9 cellular contexts compared by ENCODE assay signal in the genomic region with DNA sequence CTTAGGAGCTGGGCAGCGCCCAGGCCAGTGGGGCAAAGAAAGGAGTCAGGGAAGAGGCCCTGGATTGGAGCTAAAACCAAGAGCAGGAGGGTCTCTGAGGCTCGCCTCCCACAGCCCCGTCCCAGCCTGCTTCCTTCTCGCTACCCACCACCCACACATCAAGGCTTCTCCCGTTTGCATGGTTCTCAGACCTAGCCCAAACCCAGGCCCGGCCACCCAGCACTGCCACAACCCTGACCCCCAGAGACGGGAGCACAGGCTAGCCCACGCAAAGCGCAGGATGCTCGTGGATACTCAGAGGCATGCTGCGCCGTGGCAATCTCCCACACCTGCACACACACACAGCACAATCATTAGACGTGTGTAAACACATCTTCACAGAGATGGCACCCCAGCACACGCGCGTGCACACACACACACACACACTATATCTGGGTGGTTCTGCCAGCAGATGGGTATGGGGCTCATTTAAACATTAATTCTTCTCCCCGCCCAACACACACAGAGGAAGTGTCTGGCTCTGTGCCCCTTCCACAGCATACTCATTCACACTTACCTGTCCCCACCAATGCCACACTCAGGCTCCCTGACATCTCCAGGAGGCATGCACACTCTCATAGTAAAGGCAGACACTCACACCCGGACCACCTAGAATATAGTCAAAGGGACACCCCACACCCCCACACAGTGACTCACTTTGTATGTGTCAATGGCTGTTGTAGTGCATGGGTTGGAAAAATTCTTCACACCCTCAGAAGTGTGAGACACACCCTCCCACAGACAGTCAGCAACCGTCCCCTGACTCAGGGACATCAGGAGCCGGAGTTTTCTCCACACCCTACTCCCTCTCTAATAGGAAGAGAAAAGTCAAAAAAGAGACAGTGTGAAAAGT. TPM values are rescaled to one million over a fixed set of nuclear protein-coding genes. Genes with fewer than 3 reads are reported as not detected.
DNase-seq lines count a peak whose midpoint lies in the region; ATAC-seq, FAIRE-seq and TF ChIP-seq lines count a peak whose summit lies in the region.
"Had no signal": no experiment of that assay in that cellular context is flagged by ENCODE, and none has a peak within 500 bp of the region (broad histone marks: within the 10 kb centered on the region; RNA-seq: fewer than 3 reads in every experiment).

No MANE protein-coding gene starts in this region.

- H4K5ac ChIP-seq in IMR-90 (ENCODE audit: low read depth, low read length): no peak overlapping the region

- peaks cover 5% of the 10 kb centered on the region; the same call in 1 of the 2 replicates for H3K4me1 ChIP-seq in IMR-90 (ENCODE audit: control insufficient read depth, insufficient read depth, low read length)

- H3K23ac ChIP-seq in IMR-90 (ENCODE audit: low read depth, low read length): no peak overlapping the region

- H3K4me2 ChIP-seq in IMR-90 (ENCODE audit: low read depth, low read length): no peak overlapping the region

- no peaks in the 10 kb centered on the region for H3K36me3 Mint-ChIP-seq in activated T-cell treated with anti-CD3 and anti-CD28 coated beads, Interleukin-2, amount 50 U/mL, for 24 hours (ENCODE audit: low read depth)

- WGBS in IMR-90 (ENCODE audit: extremely low coverage in 2 of 2, insufficient read length in 1 of 2), 2 experiments: no CpG with 5 or more reads among the region's 20 CpGs

- H2BK5ac ChIP-seq in IMR-90 (ENCODE audit: low read depth, low read length, poor library complexity, severe bottlenecking): no peak overlapping the region

- H3K27me3 ChIP-seq in IMR-90 (ENCODE audit: control insufficient read depth, insufficient read depth, low read length): peaks cover 36% of the 10 kb centered on the region

- H3K18ac ChIP-seq in IMR-90 (ENCODE audit: low read depth, low read length): no peak overlapping the region

- peaks cover 3% of the 10 kb centered on the region; the same call in 1 of the 2 replicates for H4K20me1 ChIP-seq in IMR-90 (ENCODE audit: insufficient read depth, low read length)

- H3K4me1 Mint-ChIP-seq in activated T-cell treated with anti-CD3 and anti-CD28 coated beads, Interleukin-2, amount 50 U/mL, for 24 hours (ENCODE audit: low read depth): peaks cover 24% of the 10 kb centered on the region

- TF ChIP-seq CTCF in IMR-90 (conservative IDR thresholded peaks at IDR 0.05; ENCODE audit: low read depth, low read length): no peak

- CTCF ChIA-PET in IMR-90 (lab: Yijun Ruan, JAX): interaction anchor here (1.5 kb wide), 1 partner anchor 56 kb away, joined by 4 read pairs; no protein-coding TSS in a partner anchor

- H3K4me3 Mint-ChIP-seq in activated T-cell treated with anti-CD3 and anti-CD28 coated beads, Interleukin-2, amount 50 U/mL, for 24 hours: peak overlapping the region; percentile 63

- H3K27ac Mint-ChIP-seq in activated T-cell treated with anti-CD3 and anti-CD28 coated beads, Interleukin-2, amount 50 U/mL, for 24 hours: peak overlapping the region; percentile 57

- FAIRE-seq in GM19239 (lab: Jason Lieb, UNC): no peak

- H3K4ac ChIP-seq in IMR-90 (ENCODE audit: low read depth, low read length): no peak overlapping the region

- DNase-seq in IMR-90 (no peak), left colon (peak; percentile 14 to 27), left lobe of liver (ENCODE audit: low spot score) (no peak), NCI-H2107 (lab: John Stamatoyannopoulos, UW) (no peak), GM19239 (ENCODE audit: insufficient read length, low spot score) (no peak)
- DNase-seq in activated T-cell treated with anti-CD3 and anti-CD28 coated beads, Interleukin-2, amount 50 U/mL, for 24 hours: peak; percentile 71
- DNase-seq in stimulated activated CD8-positive, alpha-beta memory T cell treated with anti-CD3 and anti-CD28 coated beads, Interleukin-12 subunit alpha, Interleukin-12 subunit beta, amount 100 ng/mL, for 4 hours (ENCODE audit: low read depth): peak; percentile 55

- H3K27ac ChIP-seq in IMR-90 (ENCODE audit: insufficient read depth, low read length): no peak overlapping the region

- no peak for TF ChIP-seq POLR2A in IMR-90 (IDR thresholded peaks at IDR 0.05; ENCODE audit: low read depth, low read length)

- dilution Hi-C loops in IMR-90 (cut with HindIII; ENCODE audit: low sequenced_read_pairs, unreplicated experiment): no loop called here

- peaks cover 21% of the 10 kb centered on the region for H3K27me3 Mint-ChIP-seq in activated T-cell treated with anti-CD3 and anti-CD28 coated beads, Interleukin-2, amount 50 U/mL, for 24 hours

- no peak overlapping the region for H2AK5ac ChIP-seq in IMR-90 (ENCODE audit: low read depth, low read length)

- 0 out of 2 replicates have a peak, but pooled peaks cover 3% of the 10 kb centered on the region for H3K9me1 ChIP-seq in IMR-90 (ENCODE audit: insufficient read depth, low read length)

- H3K9me3 Mint-ChIP-seq in activated T-cell treated with anti-CD3 and anti-CD28 coated beads, Interleukin-2, amount 50 U/mL, for 24 hours: no peaks in the 10 kb centered on the region

- intact Hi-C loops in IMR-90 (cut with micrococcal nuclease): loop anchor here (1.0 kb wide), 1 partner anchor 39 kb away; no protein-coding TSS in a partner anchor
- intact Hi-C loops in left colon (cut with DNase I, micrococcal nuclease): no loop called here

- H3K79me1 ChIP-seq in IMR-90 (ENCODE audit: low read depth in 1 of 2, low read length in 2 of 2): no peaks in the 10 kb centered on the region

- H2BK120ac ChIP-seq in IMR-90 (ENCODE audit: low read depth, low read length): no peak overlapping the region

- H3K9me3 ChIP-seq in IMR-90 (ENCODE audit: control insufficient read depth, insufficient read depth, low read length): no peaks in the 10 kb centered on the region

- no TSS peak for BruUV-seq in IMR-90 (replicated peaks; lab: Mats Ljungman, UMichigan)

- H2BK20ac ChIP-seq in IMR-90 (ENCODE audit: low read depth, low read length): no peak overlapping the region

- no peaks in the 10 kb centered on the region for H3K36me3 ChIP-seq in IMR-90 (ENCODE audit: control insufficient read depth, insufficient read depth, low read length)

- no peak overlapping the region for H2AFZ ChIP-seq in IMR-90 (replicated peaks; ENCODE audit: low read length, poor library complexity)

- H4K8ac ChIP-seq in IMR-90 (ENCODE audit: low read depth in 2 of 2, low read length in 2 of 2): no peak overlapping the region

- in situ Hi-C loops in IMR-90 (cut with MboI; ENCODE audit: low sequenced_read_pairs): no loop called here

- POLR2A ChIA-PET in IMR-90 (lab: Charles Lee; ENCODE audit: unreplicated experiment): no interaction called here

- H3K9ac ChIP-seq in IMR-90 (ENCODE audit: low read depth, low read length): no peak overlapping the region

- no peak overlapping the region for H4K91ac ChIP-seq in IMR-90 (ENCODE audit: insufficient read depth, low read depth, low read length)

- H3K4me3 ChIP-seq in IMR-90 (ENCODE audit: insufficient read depth, low read depth, low read length): no peak overlapping the region

- ATAC-seq in IMR-90 (ENCODE audit: low read depth) (no peak), left colon (no peak), left lobe of liver (no peak), GM21723 (IDR thresholded peaks at IDR 0.05; ENCODE audit: unreplicated experiment) (no peak)

- no peak overlapping the region for H3K56ac ChIP-seq in IMR-90 (ENCODE audit: extremely low read depth, insufficient read depth, low read length)

- no peak for TF ChIP-seq RAD21 in IMR-90 (IDR thresholded peaks at IDR 0.05; ENCODE audit: low read length)

- peak overlapping the region; percentile 5 for H2AK9ac ChIP-seq in IMR-90 (replicated peaks; ENCODE audit: low read depth, low read length, poor library complexity)

- H3K14ac ChIP-seq in IMR-90 (replicated peaks; ENCODE audit: low read depth, low read length): no peak overlapping the region

- H2BK15ac ChIP-seq in IMR-90 (ENCODE audit: low read depth, low read length): no peak overlapping the region

TF ChIP-seq in IMR-90, 13 proteins besides CTCF, POLR2A, EP300 and RAD21 (continues in another document):
- no peak for TF ChIP-seq ELK1 (IDR thresholded peaks at IDR 0.05; ENCODE audit: borderline replicate concordance, low read depth, low read length)
- TF ChIP-seq SMC3 (IDR thresholded peaks at IDR 0.05; ENCODE audit: low read depth, low read length): no peak
- TF ChIP-seq MXI1 (IDR thresholded peaks at IDR 0.05; ENCODE audit: borderline replicate concordance, low read depth, low read length): no peak
- TF ChIP-seq RFX5 (IDR thresholded peaks at IDR 0.05; ENCODE audit: low read depth, low read length): no peak
- TF ChIP-seq CEBPB (IDR thresholded peaks at IDR 0.05; ENCODE audit: low read depth, low read length): no peak
- no peak for TF ChIP-seq FOS (IDR thresholded peaks at IDR 0.05; ENCODE audit: low read depth, low read length)
- TF ChIP-seq BHLHE40 (IDR thresholded peaks at IDR 0.05; ENCODE audit: low read depth, low read length): no peak

RNA-seq across cellular contexts. Expression of gene CARMIL3, which starts 1.1 kb away (rescaled TPM):
- under 0.01 TPM in 1 of 2 replicates, not detected in the other for total RNA-seq in IMR-90 (2012; rRNA removed)
- 0.03 TPM in 1 of 2 replicates, not detected in the other for polyA plus RNA-seq in IMR-90 (2012; rRNA removed)
- 0.01 TPM in 1 of 2 replicates, not detected in the other for polyA plus RNA-seq in IMR-90 (2012; cell fraction: cytosol; rRNA removed)
- 0.10 and 0.23 TPM in 2 replicates for polyA plus RNA-seq in IMR-90 (2012; cell fraction: nucleus; rRNA removed; ENCODE audit: low replicate concordance)
- 1 to 10 TPM; 1.1 to 3.4 TPM for total RNA-seq in left colon
- 2.0 TPM for total RNA-seq in left lobe of liver

RNA-seq across cellular contexts. Expression of gene CPNE6, which starts 18.5 kb away (rescaled TPM):
- total RNA-seq in IMR-90 (2012; rRNA removed) (not detected in 2 replicates), left colon (under 1 TPM; 0.28 to 0.31 TPM), left lobe of liver (0.40 TPM)
- not detected in 2 replicates for polyA plus RNA-seq in IMR-90 (2012; rRNA removed)
- not detected in 2 replicates for polyA plus RNA-seq in IMR-90 (2012; cell fraction: cytosol; rRNA removed)
- polyA plus RNA-seq in IMR-90 (2012; cell fraction: nucleus; rRNA removed; ENCODE audit: low replicate concordance): 0.09 TPM in 1 of 2 replicates, not detected in the other
- total RNA-seq: lung had no signal
- polyA plus RNA-seq: lung had no signal

RNA-seq across cellular contexts. Expression of gene PCK2, which starts 41.2 kb away (rescaled TPM):
- total RNA-seq in IMR-90 (2012; rRNA removed): 11.1 and 13.4 TPM in 2 replicates
- polyA plus RNA-seq in IMR-90 (2012; rRNA removed): 23.9 and 29.4 TPM in 2 replicates
- 22.8 and 50.7 TPM in 2 replicates for polyA plus RNA-seq in IMR-90 (2012; cell fraction: cytosol; rRNA removed)
- 32.9 and 58.5 TPM in 2 replicates for polyA plus RNA-seq in IMR-90 (2012; cell fraction: nucleus; rRNA removed; ENCODE audit: low replicate concordance)
- 100 to 1,000 TPM; 150 to 223 TPM for total RNA-seq in left colon
- 590 TPM for total RNA-seq in left lobe of liver

Comparison
In these comparisons a context has a peak if more than half of its experiments do, and no peak if none do; other contexts are left out.
1. DNase-seq: peak in activated T-cell treated with anti-CD3 and anti-CD28 coated beads, Interleukin-2, amount 50 U/mL, for 24 hours (single experiment), left colon (2 of 2) and stimulated activated CD8-positive, alpha-beta memory T cell treated with anti-CD3 and anti-CD28 coated beads, Interleukin-12 subunit alpha, Interleukin-12 subunit beta, amount 100 ng/mL, for 4 hours (single experiment); none in IMR-90 (single experiment), left lobe of liver (single experiment), NCI-H2107 (single experiment) and GM19239 (single experiment).
2. RNA of gene PCK2, which starts 41.2 kb away (total RNA-seq): 590 TPM in left lobe of liver (single experiment) and 150 to 223 TPM in left colon; 11.1 to 13.4 TPM in IMR-90; every median in the first group is over 10 times any median in the second.